8 cellular contexts compared by ENCODE assay signal in genomic region chr5:13957032-13957645, GRCh38. TPM values are rescaled to one million over a fixed set of nuclear protein-coding genes. Genes with fewer than 3 reads are reported as not detected.
A peak's percentile ranks its signal among the peaks of the same experiment; 100 is the strongest.
DNase-seq lines count a peak whose midpoint lies in the region; ATAC-seq and TF ChIP-seq lines count a peak whose summit lies in the region.

No MANE protein-coding gene starts in this region.

- H3K4me3 Mint-ChIP-seq in activated naive CD4-positive, alpha-beta T cell treated with anti-CD3 and anti-CD28 coated beads for 36 hours = no peak overlapping the region
- no peak overlapping the region for H3K4me3 Mint-ChIP-seq in neural crest cell

- H3K79me2 ChIP-seq in PC-9 (ENCODE audit: low read depth) = no peaks in the 10 kb centered on the region

- TF ChIP-seq CTCF in LNCAP (IDR thresholded peaks at IDR 0.05) (peak; percentile 86), PC-9 (conservative IDR thresholded peaks at IDR 0.05) (peak; percentile 89), epithelial cell of esophagus (IDR thresholded peaks at IDR 0.05; ENCODE audit: insufficient read depth, low read depth, low read length, missing control alignments) (peak; percentile 86), neural crest cell (conservative IDR thresholded peaks at IDR 0.05) (peak; percentile 84)

- no peaks in the 10 kb centered on the region for H3K36me3 Mint-ChIP-seq in activated naive CD4-positive, alpha-beta T cell treated with anti-CD3 and anti-CD28 coated beads for 36 hours (ENCODE audit: low read depth)
- no peaks in the 10 kb centered on the region for H3K36me3 Mint-ChIP-seq in neural crest cell (ENCODE audit: low read depth)

- no peak overlapping the region for H3K27ac Mint-ChIP-seq in activated naive CD4-positive, alpha-beta T cell treated with anti-CD3 and anti-CD28 coated beads for 36 hours
- H3K27ac Mint-ChIP-seq in neural crest cell (ENCODE audit: unreplicated experiment) = no peak overlapping the region

- H3K4me1 Mint-ChIP-seq in activated naive CD4-positive, alpha-beta T cell treated with anti-CD3 and anti-CD28 coated beads for 36 hours (ENCODE audit: low read depth) = no peaks in the 10 kb centered on the region
- H3K4me1 Mint-ChIP-seq in neural crest cell = no peaks in the 10 kb centered on the region

- H2AFZ ChIP-seq in PC-9 = no peak overlapping the region

- no peak overlapping the region for H3K4me2 ChIP-seq in PC-9

- DNase-seq in activated naive CD4-positive, alpha-beta T cell treated with anti-CD3 and anti-CD28 coated beads for 36 hours = peak; percentile 42
- no peak for DNase-seq in activated naive CD4-positive, alpha-beta T cell treated with Interleukin-2 at 50 U/mL for 16 hours
- DNase-seq in HAP-1 (ENCODE audit: low spot score in 2 of 2) (peak; percentile 54 to 63), PC-9 (peak in 1 of 2 experiments; percentile 51), epithelial cell of esophagus (ENCODE audit: low read depth) (peak; percentile 78), neural crest cell (ENCODE audit: low read depth, low spot score) (peak; percentile 43)

- H3K36me3 ChIP-seq in HAP-1 (replicated peaks) (no peaks in the 10 kb centered on the region), PC-9 (ENCODE audit: low read depth) (no peaks in the 10 kb centered on the region)

- intact Hi-C loops in activated naive CD4-positive, alpha-beta T cell treated with anti-CD3 and anti-CD28 coated beads for 36 hours (cut with micrococcal nuclease) = loop anchor here (5.0 to 10.0 kb wide), 2 partner anchors 172 to 1665 kb away; no protein-coding TSS in a partner anchor
- intact Hi-C loops in PC-9 (cut with micrococcal nuclease; ENCODE audit: unreplicated experiment) = loop anchor here (2.0 to 10.0 kb wide), 4 partner anchors 125 to 1664 kb away; no protein-coding TSS in a partner anchor

- H4K20me1 ChIP-seq in PC-9 (ENCODE audit: insufficient read depth) = no peaks in the 10 kb centered on the region

- no TSS peak for BruUV-seq in PC-9 (replicated peaks; lab: Mats Ljungman, UMichigan)

- H3K27me3 Mint-ChIP-seq in activated naive CD4-positive, alpha-beta T cell treated with anti-CD3 and anti-CD28 coated beads for 36 hours (ENCODE audit: low read depth) = peaks cover 2% of the 10 kb centered on the region
- peaks cover 15% of the 10 kb centered on the region for H3K27me3 Mint-ChIP-seq in neural crest cell (ENCODE audit: low read depth)

- no peaks in the 10 kb centered on the region for H3K9me3 ChIP-seq in HAP-1
- H3K9me3 ChIP-seq in PC-9 (ENCODE audit: insufficient read depth, low read depth) = no peaks in the 10 kb centered on the region

- in situ Hi-C loops in HAP-1 (cut with MboI; ENCODE audit: low sequenced_read_pairs) = no loop called here

- no peak for ATAC-seq in HG03045 (IDR thresholded peaks at IDR 0.05; ENCODE audit: unreplicated experiment)

- H3K27me3 ChIP-seq in HAP-1 (ENCODE audit: low read depth) = no peaks in the 10 kb centered on the region
- H3K27me3 ChIP-seq in PC-9 (ENCODE audit: insufficient read depth, low read depth) = no peaks in the 10 kb centered on the region

- H3K4me3 ChIP-seq in HAP-1 = no peak overlapping the region
- no peak overlapping the region for H3K4me3 ChIP-seq in PC-9
- H3K4me3 ChIP-seq in epithelial cell of esophagus (ENCODE audit: low read length) = no peak overlapping the region

- POLR2A ChIA-PET in PC-9 (lab: Charles Lee; ENCODE audit: unreplicated experiment) = interaction anchor here (0.5 kb wide), 1 partner anchor 1299 kb away, joined by 5 read pairs; no protein-coding TSS in a partner anchor

- no peak overlapping the region for H3K27ac ChIP-seq in PC-9

- CTCF ChIA-PET in activated naive CD4-positive, alpha-beta T cell treated with anti-CD3 and anti-CD28 coated beads for 36 hours (lab: Charles Lee) = interaction anchor here (0.6 to 1.4 kb wide), 2 partner anchors 14 to 971 kb away, joined by 4 read pairs; no protein-coding TSS in a partner anchor
- CTCF ChIA-PET in PC-9 (lab: Charles Lee) = interaction anchor here (0.5 to 1.3 kb wide), 4 partner anchors 28 to 1731 kb away, joined by 3 to 6 read pairs (median 4); no protein-coding TSS in a partner anchor

- H3F3A ChIP-seq in PC-9 (ENCODE audit: insufficient read depth, low read depth) = no peaks in the 10 kb centered on the region

- H3K4me1 ChIP-seq in HAP-1 (no peaks in the 10 kb centered on the region), PC-9 (replicated peaks; ENCODE audit: insufficient read depth) (peaks cover 11% of the 10 kb centered on the region)

- no peaks in the 10 kb centered on the region for H3K9me3 Mint-ChIP-seq in activated naive CD4-positive, alpha-beta T cell treated with anti-CD3 and anti-CD28 coated beads for 36 hours
- no peaks in the 10 kb centered on the region for H3K9me3 Mint-ChIP-seq in neural crest cell

- H3K9me2 ChIP-seq in PC-9 (ENCODE audit: insufficient read depth) = no peaks in the 10 kb centered on the region

RNA-seq across cellular contexts. Expression of gene DNAH5, which starts 12.7 kb away (rescaled TPM):
- total RNA-seq in activated naive CD4-positive, alpha-beta T cell treated with anti-CD3 and anti-CD28 coated beads for 36 hours = not detected
- total RNA-seq in PC-9 (2021) (9.5 and 9.7 TPM in 2 replicates), neural crest cell (0.12 and 0.20 TPM in 2 replicates)
